In the genomic region with DNA sequence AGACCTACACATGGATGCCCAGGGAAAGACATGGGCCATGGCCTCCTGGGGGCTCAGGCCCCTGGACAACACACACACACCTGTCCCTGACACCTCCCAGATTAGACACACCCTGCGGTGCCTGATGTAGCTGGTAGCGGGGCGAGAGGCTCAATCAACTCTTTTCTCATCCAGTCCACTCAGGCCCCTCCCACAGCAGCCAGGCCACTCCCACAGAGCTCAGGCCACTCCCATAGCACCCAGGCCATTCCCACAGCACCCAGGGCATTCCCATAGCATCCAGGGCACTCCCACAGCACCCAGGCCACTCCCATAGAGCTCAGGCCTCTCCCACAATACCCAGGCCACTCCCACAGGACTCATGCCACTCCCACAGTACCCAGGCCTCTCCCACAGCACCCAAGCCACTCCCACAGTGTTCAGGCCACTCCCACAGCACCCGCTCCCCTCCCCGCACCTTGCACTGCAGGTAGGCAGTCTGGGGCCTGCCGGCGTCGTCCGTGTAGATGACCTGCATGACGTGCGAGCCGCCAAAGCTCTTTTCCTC, we compare ENCODE assay signal across 6 cellular contexts. TPM values are rescaled to one million over a fixed set of nuclear protein-coding genes. Genes with fewer than 3 reads are reported as not detected.
DNase-seq lines count a peak whose midpoint lies in the region; ATAC-seq and TF ChIP-seq lines count a peak whose summit lies in the region.
"Not testable (repeated sequence)": the region's sequence is repeated elsewhere in the genome, so short reads cannot be mapped to it uniquely, and the experiment has no call there.

No MANE protein-coding gene starts in this region.

- not testable (repeated sequence) for H3K27me3 Mint-ChIP-seq in activated CD4-positive, alpha-beta T cell treated with anti-CD3 and anti-CD28 coated beads, Interleukin-2, amount 10 ng/mL, durations not matched to agents 24 days and 14 days; natural killer cell (ENCODE audit: low read depth in 2 of 2); type B pancreatic cell

- H3K36me3 ChIP-seq in brain microvascular endothelial cell (replicated peaks), result not testable (repeated sequence)

- peak; percentile 93 for DNase-seq in activated CD4-positive, alpha-beta T cell treated with anti-CD3 and anti-CD28 coated beads, Interleukin-2, amount 10 ng/mL, durations not matched to agents 24 days and 14 days
- DNase-seq in brain microvascular endothelial cell (peak; percentile 37), natural killer cell (peak; percentile 49), type B pancreatic cell (ENCODE audit: extremely low spot score, unreplicated experiment) (peak; percentile 62)

- H3K27ac ChIP-seq in brain microvascular endothelial cell, result not testable (repeated sequence)

- not testable (repeated sequence) for H3K4me3 Mint-ChIP-seq in activated CD4-positive, alpha-beta T cell treated with anti-CD3 and anti-CD28 coated beads, Interleukin-2, amount 10 ng/mL, durations not matched to agents 24 days and 14 days; natural killer cell; type B pancreatic cell

- intact Hi-C loops in activated CD4-positive, alpha-beta T cell treated with anti-CD3 and anti-CD28 coated beads, Interleukin-2, amount 10 ng/mL, durations not matched to agents 24 days and 14 days (cut with micrococcal nuclease); natural killer cell (cut with micrococcal nuclease): not testable (repeated sequence)

- in situ Hi-C loops in brain microvascular endothelial cell (cut with HindIII; ENCODE audit: low pct_ligation_motif_present, low sequenced_read_pairs), result not testable (repeated sequence)

- H3K4me1 Mint-ChIP-seq in activated CD4-positive, alpha-beta T cell treated with anti-CD3 and anti-CD28 coated beads, Interleukin-2, amount 10 ng/mL, durations not matched to agents 24 days and 14 days; natural killer cell; type B pancreatic cell (ENCODE audit: unreplicated experiment): not testable (repeated sequence)

- peak; percentile 58 for ATAC-seq in GM21360 (IDR thresholded peaks at IDR 0.05; ENCODE audit: unreplicated experiment)
- peak; percentile 43 for ATAC-seq in HG03103 (IDR thresholded peaks at IDR 0.05; ENCODE audit: low read depth, unreplicated experiment)
- peak; percentile 40 to 60 (median 41) for ATAC-seq in natural killer cell

- not testable (repeated sequence) for H3K27ac Mint-ChIP-seq in activated CD4-positive, alpha-beta T cell treated with anti-CD3 and anti-CD28 coated beads, Interleukin-2, amount 10 ng/mL, durations not matched to agents 24 days and 14 days; natural killer cell; type B pancreatic cell

- not testable (repeated sequence) for H3K36me3 Mint-ChIP-seq in activated CD4-positive, alpha-beta T cell treated with anti-CD3 and anti-CD28 coated beads, Interleukin-2, amount 10 ng/mL, durations not matched to agents 24 days and 14 days (ENCODE audit: low read depth); natural killer cell; type B pancreatic cell

- H3K4me3 ChIP-seq in brain microvascular endothelial cell (ENCODE audit: low read depth, low read length), result not testable (repeated sequence)

- TF ChIP-seq CTCF in brain microvascular endothelial cell (IDR thresholded peaks at IDR 0.05; ENCODE audit: low read depth, low read length, missing control alignments); natural killer cell (IDR thresholded peaks at IDR 0.05); type B pancreatic cell (conservative IDR thresholded peaks at IDR 0.05): not testable (repeated sequence)

- not testable (repeated sequence) for H3K27me3 ChIP-seq in brain microvascular endothelial cell (replicated peaks)

- H3K9me3 Mint-ChIP-seq in activated CD4-positive, alpha-beta T cell treated with anti-CD3 and anti-CD28 coated beads, Interleukin-2, amount 10 ng/mL, durations not matched to agents 24 days and 14 days; natural killer cell; type B pancreatic cell: not testable (repeated sequence)

RNA-seq across cellular contexts. Expression of a gene that starts 11.9 kb away (rescaled TPM):
- 46.8 and 50.8 TPM in 2 replicates for total RNA-seq in activated CD4-positive, alpha-beta T cell treated with anti-CD3 and anti-CD28 coated beads, Interleukin-2, amount 10 ng/mL, durations not matched to agents 24 days and 14 days
- total RNA-seq in natural killer cell (10 to 100 TPM; 35.3 to 44.5 (median 44.5) TPM), type B pancreatic cell (ENCODE audit: low replicate concordance) (45.2 and 48.1 TPM in 2 replicates)

RNA-seq across cellular contexts. Expression of a gene that starts 25.8 kb away (rescaled TPM):
- total RNA-seq in activated CD4-positive, alpha-beta T cell treated with anti-CD3 and anti-CD28 coated beads, Interleukin-2, amount 10 ng/mL, durations not matched to agents 24 days and 14 days, result 30.5 and 32.4 TPM in 2 replicates
- 10 to 100 TPM; 20.0 to 24.1 (median 20.4) TPM for total RNA-seq in natural killer cell
- 16.5 and 23.5 TPM in 2 replicates for total RNA-seq in type B pancreatic cell (ENCODE audit: low replicate concordance)

RNA-seq across cellular contexts. Expression of a gene that starts 25.9 kb away (rescaled TPM):
- total RNA-seq in activated CD4-positive, alpha-beta T cell treated with anti-CD3 and anti-CD28 coated beads, Interleukin-2, amount 10 ng/mL, durations not matched to agents 24 days and 14 days, result 9.9 and 10.9 TPM in 2 replicates
- total RNA-seq in natural killer cell (1 to 10 TPM; 4.1 to 9.2 (median 9.1) TPM), type B pancreatic cell (ENCODE audit: low replicate concordance) (11.2 and 13.3 TPM in 2 replicates)

RNA-seq across cellular contexts. Expression of a gene that starts 27.0 kb away (rescaled TPM):
- total RNA-seq in activated CD4-positive, alpha-beta T cell treated with anti-CD3 and anti-CD28 coated beads, Interleukin-2, amount 10 ng/mL, durations not matched to agents 24 days and 14 days, result 27.1 and 28.6 TPM in 2 replicates
- 10 to 100 TPM in 2 of 3 donors, 1 to 10 TPM in 1; 2.4 to 14.3 (median 12.3) TPM for total RNA-seq in natural killer cell
- total RNA-seq in type B pancreatic cell (ENCODE audit: low replicate concordance), result 5.5 and 7.1 TPM in 2 replicates

RNA-seq across cellular contexts. Expression of a gene that starts 52.9 kb away (rescaled TPM):
- 14.1 and 19.2 TPM in 2 replicates for total RNA-seq in activated CD4-positive, alpha-beta T cell treated with anti-CD3 and anti-CD28 coated beads, Interleukin-2, amount 10 ng/mL, durations not matched to agents 24 days and 14 days
- 100 to 1,000 TPM in 1 of 3 donors, 10 to 100 TPM in 2; 56.5 to 100 (median 68.5) TPM for total RNA-seq in natural killer cell
- 19.5 and 19.8 TPM in 2 replicates for total RNA-seq in type B pancreatic cell (ENCODE audit: low replicate concordance)

Comparison
In these comparisons a context has a peak if more than half of its experiments do, and no peak if none do; other contexts are left out.
1. DNase-seq: peak in every context shown above with its lines; median percentile 93 in activated CD4-positive, alpha-beta T cell treated with anti-CD3 and anti-CD28 coated beads, Interleukin-2, amount 10 ng/mL, durations not matched to agents 24 days and 14 days; 62 in type B pancreatic cell; 49 in natural killer cell; 37 in brain microvascular endothelial cell.